ENCODE assay signal across 9 cellular contexts in genomic region chr13:48978942-48979601, GRCh38. TPM values are rescaled to one million over a fixed set of nuclear protein-coding genes. Genes with fewer than 3 reads are reported as not detected.
DNase-seq lines count a peak whose midpoint lies in the region; ATAC-seq and TF ChIP-seq lines count a peak whose summit lies in the region.
"Had no signal": no experiment of that assay in that cellular context is flagged by ENCODE, and none has a peak within 500 bp of the region (broad histone marks: within the 10 kb centered on the region; RNA-seq: fewer than 3 reads in every experiment).

No MANE protein-coding gene starts in this region.

- POLR2A ChIA-PET in CD4-positive, alpha-beta memory T cell (lab: Charles Lee; ENCODE audit: partially characterized antibody) = interaction anchor here (1.2 kb wide), 1 partner anchor 131 kb away, joined by 3 read pairs; no protein-coding TSS in a partner anchor
- POLR2A ChIA-PET in naive thymus-derived CD8-positive, alpha-beta T cell (lab: Charles Lee) = interaction anchor here (0.7 kb wide), 1 partner anchor 34 kb away, joined by 3 read pairs; no protein-coding TSS in a partner anchor

- H3K4me2 ChIP-seq in H9 (ENCODE audit: insufficient read depth, insufficient read length, low read length) = peak overlapping the region; percentile 86

- no peaks in the 10 kb centered on the region for H3K27me3 ChIP-seq in CD4-positive, alpha-beta memory T cell (ENCODE audit: insufficient read depth, low read length)
- H3K27me3 ChIP-seq in H9 (ENCODE audit: insufficient read depth, low read length) = no peaks in the 10 kb centered on the region
- no peaks in the 10 kb centered on the region for H3K27me3 ChIP-seq in right atrium auricular region
- H3K27me3 ChIP-seq: thyroid gland had no signal

- H3K36me3 Mint-ChIP-seq in CD4-positive, alpha-beta memory T cell = peaks cover 6 to 17% of the 10 kb centered on the region in 2 donors
- peaks cover 0 to 5% (median 2%) of the 10 kb centered on the region in 3 experiments; a peak in 2 of 7 replicates for H3K36me3 Mint-ChIP-seq in H9 (ENCODE audit: insufficient read depth in 1 of 3, low read depth in 3 of 3)
- peaks cover 31% of the 10 kb centered on the region for H3K36me3 Mint-ChIP-seq in activated naive CD8-positive, alpha-beta T cell treated with anti-CD3 and anti-CD28 coated beads for 36 hours
- peaks cover 0 to 4% (median 0%) of the 10 kb centered on the region in 3 donors for H3K36me3 Mint-ChIP-seq in naive thymus-derived CD8-positive, alpha-beta T cell

- no peak overlapping the region for H4K8ac ChIP-seq in H9 (replicated peaks; ENCODE audit: insufficient read length, low read depth, low read length)

- H3K56ac ChIP-seq in H9 (ENCODE audit: insufficient read length, low read depth, low read length) = no peak overlapping the region

- H3K18ac ChIP-seq in H9 (ENCODE audit: insufficient read length, low read depth, low read length) = no peak overlapping the region

- no peak overlapping the region for H3K4me3 ChIP-seq in CD4-positive, alpha-beta memory T cell (ENCODE audit: low read length in 2 of 2)
- H3K4me3 ChIP-seq in right atrium auricular region = no peak overlapping the region
- H3K4me3 ChIP-seq: thyroid gland had no signal

- H3K4me1 ChIP-seq in CD4-positive, alpha-beta memory T cell (ENCODE audit: insufficient read depth, low read length) = peaks cover 52% of the 10 kb centered on the region
- peaks cover 6% of the 10 kb centered on the region; the same call in 1 of the 2 replicates for H3K4me1 ChIP-seq in H9 (ENCODE audit: insufficient read depth, low read length)
- H3K4me1 ChIP-seq in right atrium auricular region = peaks cover 0 to 28% of the 10 kb centered on the region in 2 donors

- CTCF ChIA-PET in CD4-positive, alpha-beta memory T cell (lab: Charles Lee; ENCODE audit: partially characterized antibody) = interaction anchor here (0.7 kb wide), 1 partner anchor 9 kb away, joined by 3 read pairs; no protein-coding TSS in a partner anchor

- peaks cover 8% of the 10 kb centered on the region; the same call in 1 of the 2 replicates for H3K79me2 ChIP-seq in H9 (ENCODE audit: insufficient read depth, low read length)

- H2BK120ac ChIP-seq in H9 (ENCODE audit: low read depth, low read length, poor library complexity, severe bottlenecking) = no peak overlapping the region

- no peak overlapping the region for H3K4ac ChIP-seq in H9 (ENCODE audit: low read depth, low read length)

- no peak for TF ChIP-seq CTCF in H9 (conservative IDR thresholded peaks at IDR 0.05)
- TF ChIP-seq CTCF in right atrium auricular region (IDR thresholded peaks at IDR 0.05) = no peak

- intact Hi-C loops in CD4-positive, alpha-beta memory T cell (cut with micrococcal nuclease) = loop anchor here (5.0 to 10.0 kb wide), 3 partner anchors 444 to 1018 kb away; partner anchors contain the start of genes NUDT15, RCBTB2 and TRIM13

- H2BK20ac ChIP-seq in H9 (ENCODE audit: low read depth, low read length, poor library complexity, severe bottlenecking) = no peak overlapping the region

- no peak overlapping the region for H3K23ac ChIP-seq in H9 (ENCODE audit: insufficient read length, low read depth, low read length)

- H2BK15ac ChIP-seq in H9 (ENCODE audit: low read depth, low read length) = no peak overlapping the region

- peak overlapping the region; percentile 83 for H2AK5ac ChIP-seq in H9 (ENCODE audit: insufficient read length, low read length)

- H4K20me1 ChIP-seq in H9 (ENCODE audit: control insufficient read depth, insufficient read depth, insufficient read length) = no peaks in the 10 kb centered on the region

- H3K27ac ChIP-seq in CD4-positive, alpha-beta memory T cell (ENCODE audit: low read depth, low read length) = no peak overlapping the region
- peak overlapping the region; percentile 57 for H3K27ac ChIP-seq in H9 (ENCODE audit: insufficient read length, low read depth, low read length)
- H3K27ac ChIP-seq in right atrium auricular region = no peak overlapping the region
- H3K27ac ChIP-seq: thyroid gland had no signal

- no peaks in the 10 kb centered on the region for H3K27me3 Mint-ChIP-seq in CD4-positive, alpha-beta memory T cell
- no peaks in the 10 kb centered on the region for H3K27me3 Mint-ChIP-seq in H9 (ENCODE audit: low read depth)
- no peaks in the 10 kb centered on the region for H3K27me3 Mint-ChIP-seq in activated naive CD8-positive, alpha-beta T cell treated with anti-CD3 and anti-CD28 coated beads for 36 hours
- no peaks in the 10 kb centered on the region for H3K27me3 Mint-ChIP-seq in naive thymus-derived CD8-positive, alpha-beta T cell

- H4K5ac ChIP-seq in H9 (ENCODE audit: insufficient read length, low read depth, low read length) = no peak overlapping the region

- no peaks in the 10 kb centered on the region for H3K79me1 ChIP-seq in H9 (ENCODE audit: insufficient read depth, low read depth, low read length, poor library complexity, severe bottlenecking)

- H3K4me3 Mint-ChIP-seq in CD4-positive, alpha-beta memory T cell = peak overlapping the region in 6 of 8 donors; percentile 8 to 66 (median 40)
- peak overlapping the region; percentile 8 to 64 for H3K4me3 Mint-ChIP-seq in H9
- peak overlapping the region; percentile 53 for H3K4me3 Mint-ChIP-seq in activated naive CD8-positive, alpha-beta T cell treated with anti-CD3 and anti-CD28 coated beads for 36 hours
- peak overlapping the region in 9 of 10 donors; percentile 31 to 96 (median 62) for H3K4me3 Mint-ChIP-seq in naive thymus-derived CD8-positive, alpha-beta T cell

- no peak overlapping the region for H4K91ac ChIP-seq in H9 (ENCODE audit: insufficient read length, low read depth, low read length)

- H3K23me2 ChIP-seq in H9 (ENCODE audit: insufficient read length, low read depth, low read length, poor library complexity, severe bottlenecking) = peaks cover 8% of the 10 kb centered on the region

- no peak overlapping the region; the same call in 1 of the 2 replicates for H3K14ac ChIP-seq in H9 (ENCODE audit: insufficient read depth, low read length)

- DNase-seq in CD4-positive, alpha-beta memory T cell = no peak
- no peak for DNase-seq in H9
- DNase-seq in activated naive CD8-positive, alpha-beta T cell treated with anti-CD3 and anti-CD28 coated beads for 36 hours = no peak
- DNase-seq in naive thymus-derived CD8-positive, alpha-beta T cell = no peak
- DNase-seq in right atrium auricular region (ENCODE audit: low spot score) = no peak
- no peak for DNase-seq in SW480 (ENCODE audit: low spot score)
- DNase-seq: thyroid gland had no signal

- WGBS in H9 (ENCODE audit: extremely low coverage, insufficient read length, low lambda C conversion rate) = no CpG with 5 or more reads among the region's 2 CpGs

- H3T11ph ChIP-seq in H9 (ENCODE audit: low read length) = no peak overlapping the region

- peak overlapping the region; percentile 23 for H3K9ac ChIP-seq in H9 (ENCODE audit: extremely low read depth, insufficient read length, low read length)

- H2BK12ac ChIP-seq in H9 (ENCODE audit: insufficient read length, low read depth, low read length) = peak overlapping the region; percentile 50

- no peaks in the 10 kb centered on the region for H3K36me3 ChIP-seq in CD4-positive, alpha-beta memory T cell (ENCODE audit: insufficient read depth, low read length)
- H3K36me3 ChIP-seq in right atrium auricular region = no peaks in the 10 kb centered on the region
- H3K36me3 ChIP-seq: thyroid gland had no signal

- H2AFZ ChIP-seq in H9 (ENCODE audit: low read length) = no peak overlapping the region

- peaks cover 0 to 13% (median 6%) of the 10 kb centered on the region in 8 donors for H3K9me3 Mint-ChIP-seq in CD4-positive, alpha-beta memory T cell
- H3K9me3 Mint-ChIP-seq in H9 = peaks cover 0 to 6% of the 10 kb centered on the region in 2 experiments; a peak in 2 of 5 replicates
- peaks cover 7% of the 10 kb centered on the region for H3K9me3 Mint-ChIP-seq in activated naive CD8-positive, alpha-beta T cell treated with anti-CD3 and anti-CD28 coated beads for 36 hours
- H3K9me3 Mint-ChIP-seq in naive thymus-derived CD8-positive, alpha-beta T cell = peaks cover 0 to 11% (median 4%) of the 10 kb centered on the region in 9 donors

- peak overlapping the region in 1 of 7 donors; percentile 70 for H3K27ac Mint-ChIP-seq in CD4-positive, alpha-beta memory T cell
- peak overlapping the region; percentile 6 to 71 (median 32) for H3K27ac Mint-ChIP-seq in H9
- peak overlapping the region; percentile 64 for H3K27ac Mint-ChIP-seq in activated naive CD8-positive, alpha-beta T cell treated with anti-CD3 and anti-CD28 coated beads for 36 hours
- peak overlapping the region in 4 of 10 donors; percentile 17 to 73 (median 34) for H3K27ac Mint-ChIP-seq in naive thymus-derived CD8-positive, alpha-beta T cell

- no peak for ATAC-seq in naive thymus-derived CD8-positive, alpha-beta T cell
- no peak for ATAC-seq in GM18502 (IDR thresholded peaks at IDR 0.05; ENCODE audit: poor library complexity, unreplicated experiment)
- no peak for ATAC-seq in HG03571 (IDR thresholded peaks at IDR 0.05; ENCODE audit: unreplicated experiment)

- peaks cover 35 to 71% (median 54%) of the 10 kb centered on the region in 4 donors for H3K4me1 Mint-ChIP-seq in CD4-positive, alpha-beta memory T cell
- peaks cover 47 to 48% of the 10 kb centered on the region in 2 experiments for H3K4me1 Mint-ChIP-seq in H9
- peaks cover 45% of the 10 kb centered on the region for H3K4me1 Mint-ChIP-seq in activated naive CD8-positive, alpha-beta T cell treated with anti-CD3 and anti-CD28 coated beads for 36 hours
- H3K4me1 Mint-ChIP-seq in naive thymus-derived CD8-positive, alpha-beta T cell = peaks cover 19 to 63% (median 51%) of the 10 kb centered on the region in 4 donors

- H3K9me3 ChIP-seq in CD4-positive, alpha-beta memory T cell (ENCODE audit: control insufficient read depth in 1 of 2, low read length in 2 of 2) = no peaks in the 10 kb centered on the region
- H3K9me3 ChIP-seq in H9 (ENCODE audit: control insufficient read depth, low read depth, low read length) = no peaks in the 10 kb centered on the region
- H3K9me3 ChIP-seq in right atrium auricular region = no peaks in the 10 kb centered on the region
- H3K9me3 ChIP-seq: thyroid gland had no signal

- H2BK5ac ChIP-seq in H9 (ENCODE audit: insufficient read length, low read length) = no peak overlapping the region

RNA-seq across cellular contexts. Expression of gene FNDC3A, which starts 3.4 kb away (rescaled TPM):
- total RNA-seq in CD4-positive, alpha-beta memory T cell = 10 to 100 TPM; 43.7 to 44.4 TPM
- 10 to 100 TPM in 1 of 2 donors, 1 to 10 TPM in 1; 4.6 to 12.6 TPM for polyA plus RNA-seq in CD4-positive, alpha-beta memory T cell
- total RNA-seq in H9 (2021) (27.4 TPM in 2 replicates), right atrium auricular region (10 to 100 TPM; 22.7 to 29.4 TPM)
- 10 to 100 TPM; 23.1 to 24.1 TPM for total RNA-seq in activated naive CD8-positive, alpha-beta T cell treated with anti-CD3 and anti-CD28 coated beads for 36 hours
- 10 to 100 TPM; 36.7 to 37.3 TPM for total RNA-seq in naive thymus-derived CD8-positive, alpha-beta T cell
- polyA plus RNA-seq in naive thymus-derived CD8-positive, alpha-beta T cell = 1 to 10 TPM; 7.9 to 9.7 (median 8.9) TPM
